35 cellular contexts compared by ENCODE assay signal in the genomic region with DNA sequence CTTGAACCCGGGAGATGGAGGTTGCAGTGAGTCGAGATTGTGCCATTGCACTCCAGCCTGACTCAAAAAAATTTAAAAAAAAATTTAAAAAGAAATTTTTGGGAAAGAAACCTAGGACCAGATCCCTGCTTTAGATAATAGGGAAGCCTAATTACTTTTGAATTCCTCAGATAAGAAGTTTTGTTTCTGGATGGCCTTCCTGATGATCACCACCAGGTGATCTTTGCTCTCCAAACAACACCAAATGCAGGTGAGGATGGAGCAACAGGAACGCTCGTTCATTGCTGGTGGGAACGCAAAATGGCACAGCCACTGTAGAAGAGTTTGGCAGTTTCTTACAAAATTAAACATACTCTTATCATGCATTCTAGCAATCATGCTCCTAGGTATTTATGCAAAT.
"Had no signal": no experiment of that assay in that cellular context is flagged by ENCODE, and none has a peak within 500 bp of the region (broad histone marks: within the 10 kb centered on the region; RNA-seq: fewer than 3 reads in every experiment).

No MANE protein-coding gene starts in this region.

- H3K4me3 ChIP-seq: adrenal gland, body of pancreas, breast epithelium had no signal

- ATAC-seq: activated CD8-positive, alpha-beta T cell treated with anti-CD3 and anti-CD28 coated beads for 36 hours; activated naive CD4-positive, alpha-beta T cell treated with anti-CD3 and anti-CD28 coated beads, Interleukin-2, amount 50 U/mL, for 72 hours; activated T-cell treated with anti-CD3 and anti-CD28 coated beads, Interleukin-2, amount 50 U/mL, for 4 hours; activated T-cell treated with anti-CD3 and anti-CD28 coated beads, Interleukin-2, amount 50 U/mL, for 72 hours; activated T-helper 17 cell treated with anti-CD3 and anti-CD28 coated beads, Interleukin-2, amount 50 U/mL, for 72 hours; body of pancreas had no signal

- H3K27me3 Mint-ChIP-seq: activated B cell treated with CpG ODN at 0.5 μM for 24 hours; activated CD4-positive, alpha-beta memory T cell treated with anti-CD3 and anti-CD28 coated beads for 36 hours; activated CD4-positive, alpha-beta T cell treated with anti-CD3 and anti-CD28 coated beads, Interleukin-2, amount 10 ng/mL, durations not matched to agents 24 days and 14 days; activated CD8-positive, alpha-beta T cell treated with anti-CD3 and anti-CD28 coated beads for 36 hours; activated naive CD8-positive, alpha-beta T cell treated with anti-CD3 and anti-CD28 coated beads for 36 hours; activated T-helper 17 cell treated with anti-CD3 and anti-CD28 coated beads, Interleukin-2, amount 50 U/mL, for 72 hours had no signal

- DNase-seq: activated B cell treated with CpG ODN at 0.5 μM for 24 hours; activated CD4-positive, alpha-beta memory T cell treated with anti-CD3 and anti-CD28 coated beads for 36 hours; activated CD4-positive, alpha-beta T cell treated with anti-CD3 and anti-CD28 coated beads for 4 hours; activated CD4-positive, alpha-beta T cell treated with anti-CD3 and anti-CD28 coated beads, Interleukin-2, amount 10 ng/mL, durations not matched to agents 24 days and 14 days; activated CD4-positive, alpha-beta T cell treated with anti-CD3 and anti-CD28 coated beads, Interleukin-2, amount 50 U/mL, for 1 hour; activated CD4-positive, alpha-beta T cell treated with anti-CD3 and anti-CD28 coated beads, Interleukin-2, amount 50 U/mL, for 4 hours; activated CD4-positive, CD25-positive, alpha-beta regulatory T cell treated with anti-CD3 and anti-CD28 coated beads, Interleukin-2, amount 50 U/mL, for 72 hours; activated CD8-positive, alpha-beta memory T cell treated with anti-CD3 and anti-CD28 coated beads, Interleukin-2, amount 50 U/mL, for 4 hours; activated CD8-positive, alpha-beta T cell treated with anti-CD3 and anti-CD28 coated beads for 36 hours; activated effector memory CD4-positive, alpha-beta T cell treated with anti-CD3 and anti-CD28 coated beads, Interleukin-2, amount 50 U/mL, for 16 hours; activated gamma-delta T cell treated with Interleukin-2 at 50 U/mL for 16 hours; activated naive CD4-positive, alpha-beta T cell; activated naive CD4-positive, alpha-beta T cell treated with anti-CD3 and anti-CD28 coated beads for 36 hours; activated naive CD4-positive, alpha-beta T cell treated with anti-CD3 and anti-CD28 coated beads, Interleukin-2, amount 50 U/mL, for 16 hours; activated naive CD8-positive, alpha-beta T cell treated with anti-CD3 and anti-CD28 coated beads for 36 hours; activated T-cell treated with anti-CD3 and anti-CD28 coated beads for 4 hours; activated T-cell treated with anti-CD3 and anti-CD28 coated beads, Interleukin-2, amount 50 U/mL, for 1 hour; activated T-cell treated with anti-CD3 and anti-CD28 coated beads, Interleukin-2, amount 50 U/mL, for 4 hours; activated T-cell treated with anti-CD3 and anti-CD28 coated beads, Interleukin-2, amount 50 U/mL, for 72 hours; adrenal gland; amniotic stem cell; aorta; body of pancreas; brain microvascular endothelial cell; central memory CD4-positive, alpha-beta T cell; T-helper 1 cell; T-helper 2 cell; T-helper 9 cell had no signal

- H3K4me1 Mint-ChIP-seq: activated B cell treated with CpG ODN at 0.5 μM for 24 hours; activated naive CD8-positive, alpha-beta T cell treated with anti-CD3 and anti-CD28 coated beads for 36 hours; activated T-helper 17 cell treated with anti-CD3 and anti-CD28 coated beads, Interleukin-2, amount 50 U/mL, for 72 hours had no signal

- H3K27ac Mint-ChIP-seq: activated B cell treated with CpG ODN at 0.5 μM for 24 hours; activated CD4-positive, alpha-beta memory T cell treated with anti-CD3 and anti-CD28 coated beads for 36 hours; activated CD4-positive, alpha-beta T cell treated with anti-CD3 and anti-CD28 coated beads, Interleukin-2, amount 10 ng/mL, durations not matched to agents 24 days and 14 days; activated CD8-positive, alpha-beta T cell treated with anti-CD3 and anti-CD28 coated beads for 36 hours; activated naive CD4-positive, alpha-beta T cell treated with anti-CD3 and anti-CD28 coated beads for 36 hours; activated naive CD4-positive, alpha-beta T cell treated with anti-CD3 and anti-CD28 coated beads, Interleukin-2, amount 50 U/mL, for 72 hours; activated naive CD8-positive, alpha-beta T cell treated with anti-CD3 and anti-CD28 coated beads for 36 hours; activated T-cell treated with anti-CD3 and anti-CD28 coated beads, Interleukin-2, amount 50 U/mL, for 72 hours; activated T-helper 1 cell treated with anti-CD3 and anti-CD28 coated beads, Interleukin-12 subunit alpha, Interleukin-12 subunit beta, Interleukin-2, Interleukin-4 antibody, amounts not matched to agents 30 ng/mL and 10 ng/mL and 1 ng/mL, durations not matched to agents 14 hours and 24 hours and 36 hours; activated T-helper 17 cell treated with anti-CD3 and anti-CD28 coated beads, Interleukin-2, amount 50 U/mL, for 72 hours; T-helper 1 cell treated with Interleukin-12 subunit alpha and Interleukin-12 subunit beta and Interleukin-4 antibody, amounts not matched to agents 30 μg/mL and 1 μg/mL, for 36 hours; T-helper 2 cell treated with Interferon-gamma antibody and Interleukin-4, amounts not matched to agents 5 μg/mL and 100 μg/mL, for 36 hours had no signal

- H3K9me3 Mint-ChIP-seq: activated B cell treated with CpG ODN at 0.5 μM for 24 hours; activated CD4-positive, alpha-beta memory T cell treated with anti-CD3 and anti-CD28 coated beads for 36 hours; activated CD4-positive, alpha-beta T cell treated with anti-CD3 and anti-CD28 coated beads, Interleukin-2, amount 10 ng/mL, durations not matched to agents 24 days and 14 days; activated CD8-positive, alpha-beta T cell treated with anti-CD3 and anti-CD28 coated beads for 36 hours; activated naive CD4-positive, alpha-beta T cell treated with anti-CD3 and anti-CD28 coated beads for 36 hours; activated naive CD4-positive, alpha-beta T cell treated with anti-CD3 and anti-CD28 coated beads, Interleukin-2, amount 50 U/mL, for 72 hours; activated naive CD8-positive, alpha-beta T cell treated with anti-CD3 and anti-CD28 coated beads for 36 hours; activated T-cell treated with anti-CD3 and anti-CD28 coated beads, Interleukin-2, amount 50 U/mL, for 4 hours; activated T-cell treated with anti-CD3 and anti-CD28 coated beads, Interleukin-2, amount 50 U/mL, for 72 hours; activated T-helper 1 cell treated with anti-CD3 and anti-CD28 coated beads, Interleukin-12 subunit alpha, Interleukin-12 subunit beta, Interleukin-2, Interleukin-4 antibody, amounts not matched to agents 30 ng/mL and 10 ng/mL and 1 ng/mL, durations not matched to agents 14 hours and 24 hours and 36 hours; activated T-helper 17 cell treated with anti-CD3 and anti-CD28 coated beads, Interleukin-2, amount 50 U/mL, for 72 hours; T-helper 1 cell treated with Interleukin-12 subunit alpha and Interleukin-12 subunit beta and Interleukin-4 antibody, amounts not matched to agents 30 μg/mL and 1 μg/mL, for 36 hours; T-helper 2 cell treated with Interferon-gamma antibody and Interleukin-4, amounts not matched to agents 5 μg/mL and 100 μg/mL, for 36 hours had no signal

- H3K4me3 Mint-ChIP-seq: activated B cell treated with CpG ODN at 0.5 μM for 24 hours; activated CD4-positive, alpha-beta memory T cell treated with anti-CD3 and anti-CD28 coated beads for 36 hours; activated CD4-positive, alpha-beta T cell treated with anti-CD3 and anti-CD28 coated beads, Interleukin-2, amount 10 ng/mL, durations not matched to agents 24 days and 14 days; activated CD8-positive, alpha-beta T cell treated with anti-CD3 and anti-CD28 coated beads for 36 hours; activated naive CD4-positive, alpha-beta T cell treated with anti-CD3 and anti-CD28 coated beads for 36 hours; activated naive CD8-positive, alpha-beta T cell treated with anti-CD3 and anti-CD28 coated beads for 36 hours; activated T-cell treated with anti-CD3 and anti-CD28 coated beads, Interleukin-2, amount 50 U/mL, for 4 hours; activated T-cell treated with anti-CD3 and anti-CD28 coated beads, Interleukin-2, amount 50 U/mL, for 72 hours; activated T-helper 1 cell treated with anti-CD3 and anti-CD28 coated beads, Interleukin-12 subunit alpha, Interleukin-12 subunit beta, Interleukin-2, Interleukin-4 antibody, amounts not matched to agents 30 ng/mL and 10 ng/mL and 1 ng/mL, durations not matched to agents 14 hours and 24 hours and 36 hours; activated T-helper 17 cell treated with anti-CD3 and anti-CD28 coated beads, Interleukin-2, amount 50 U/mL, for 72 hours; T-helper 1 cell treated with Interleukin-12 subunit alpha and Interleukin-12 subunit beta and Interleukin-4 antibody, amounts not matched to agents 30 μg/mL and 1 μg/mL, for 36 hours; T-helper 2 cell treated with Interferon-gamma antibody and Interleukin-4, amounts not matched to agents 5 μg/mL and 100 μg/mL, for 36 hours had no signal

- H3K27ac ChIP-seq: adrenal gland, body of pancreas, brain microvascular endothelial cell, breast epithelium, VCaP had no signal

- H3K9me3 ChIP-seq: adrenal gland, body of pancreas, breast epithelium had no signal

- H3K36me3 ChIP-seq: adrenal gland, brain microvascular endothelial cell, breast epithelium had no signal

- H3K27me3 ChIP-seq: adrenal gland, body of pancreas, brain microvascular endothelial cell, breast epithelium had no signal

- H3K4me1 ChIP-seq: adrenal gland, breast epithelium had no signal

- H3K36me3 Mint-ChIP-seq: activated CD4-positive, alpha-beta memory T cell treated with anti-CD3 and anti-CD28 coated beads for 36 hours; activated naive CD4-positive, alpha-beta T cell treated with anti-CD3 and anti-CD28 coated beads, Interleukin-2, amount 50 U/mL, for 72 hours; activated naive CD8-positive, alpha-beta T cell treated with anti-CD3 and anti-CD28 coated beads for 36 hours had no signal
